In genomic region chr3:142447852-142448315, GRCh38 we compare ENCODE assay signal across 1 cellular context.
TF ChIP-seq lines count a peak whose summit lies in the region.

TSS of gene XRN1 (minus strand) at chr3:142448037. CDS start at chr3:142447944, 93 bp downstream.

TF ChIP-seq in GM12878, 131 proteins besides CTCF, POLR2A, EP300 and RAD21 (continued from another document and continues in another):
- TF ChIP-seq, protein P1, sequence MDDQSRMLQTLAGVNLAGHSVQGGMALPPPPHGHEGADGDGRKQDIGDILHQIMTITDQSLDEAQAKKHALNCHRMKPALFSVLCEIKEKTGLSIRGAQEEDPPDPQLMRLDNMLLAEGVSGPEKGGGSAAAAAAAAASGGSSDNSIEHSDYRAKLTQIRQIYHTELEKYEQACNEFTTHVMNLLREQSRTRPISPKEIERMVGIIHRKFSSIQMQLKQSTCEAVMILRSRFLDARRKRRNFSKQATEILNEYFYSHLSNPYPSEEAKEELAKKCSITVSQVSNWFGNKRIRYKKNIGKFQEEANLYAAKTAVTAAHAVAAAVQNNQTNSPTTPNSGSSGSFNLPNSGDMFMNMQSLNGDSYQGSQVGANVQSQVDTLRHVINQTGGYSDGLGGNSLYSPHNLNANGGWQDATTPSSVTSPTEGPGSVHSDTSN (IDR thresholded peaks at IDR 0.05; ENCODE audit: insufficient replicate concordance, low read depth, low read length), result peak; percentile 8
- TF ChIP-seq RAD51 (IDR thresholded peaks at IDR 0.05) (no peak), E2F4 (IDR thresholded peaks at IDR 0.05; ENCODE audit: low read depth, low read length) (no peak), DPF2 (IDR thresholded peaks at IDR 0.05) (peak; percentile 34; the same call in 1 of the 2 replicates), CBX3 (IDR thresholded peaks at IDR 0.05; ENCODE audit: borderline replicate concordance, low read depth) (no peak), TCF12 (IDR thresholded peaks at IDR 0.05; ENCODE audit: low read depth, low read length) (0 out of 2 replicates have a peak, but pooled peaks have one; percentile 42), MYC (IDR thresholded peaks at IDR 0.05; ENCODE audit: insufficient read depth, insufficient read length, insufficient replicate concordance, low read length, severe bottlenecking) (no peak), E2F8 (IDR thresholded peaks at IDR 0.05; ENCODE audit: low read depth, partially characterized antibody) (no peak), CHD4 (IDR thresholded peaks at IDR 0.05) (no peak), USF1 (IDR thresholded peaks at IDR 0.05; ENCODE audit: borderline replicate concordance, extremely low read length, insufficient read depth, low read depth, low read length) (no peak), CEBPZ (IDR thresholded peaks at IDR 0.05; ENCODE audit: low read depth, low read length) (no peak), POLR2AphosphoS5 (IDR thresholded peaks at IDR 0.05; ENCODE audit: low read length) (peak; percentile 90), MEF2A (IDR thresholded peaks at IDR 0.05; ENCODE audit: insufficient read depth, low read depth, low read length) (peak; percentile 16; the same call in 1 of the 2 replicates), JUNB (IDR thresholded peaks at IDR 0.05) (no peak), RELA (IDR thresholded peaks at IDR 0.05; ENCODE audit: borderline replicate concordance, partially characterized antibody) (peak; percentile 90), ASH2L (IDR thresholded peaks at IDR 0.05; ENCODE audit: borderline replicate concordance, low read depth) (peak; percentile 98; the same call in 1 of the 2 replicates), NKRF (conservative IDR thresholded peaks at IDR 0.05) (peak; percentile 73), PKNOX1 (IDR thresholded peaks at IDR 0.05) (peak; percentile 13; the same call in 1 of the 2 replicates), BACH1 (IDR thresholded peaks at IDR 0.05; ENCODE audit: borderline replicate concordance) (peak; percentile 36; the same call in 1 of the 2 replicates), ZNF207 (IDR thresholded peaks at IDR 0.05; ENCODE audit: borderline replicate concordance) (no peak), NRF1 (conservative IDR thresholded peaks at IDR 0.05; ENCODE audit: low read depth, low read length) (no peak), ZNF217 (IDR thresholded peaks at IDR 0.05) (no peak), MYB (IDR thresholded peaks at IDR 0.05; ENCODE audit: borderline replicate concordance, low read depth, low read length) (no peak), JUND (IDR thresholded peaks at IDR 0.05; ENCODE audit: low read depth, low read length) (no peak), BHLHE40 (IDR thresholded peaks at IDR 0.05; ENCODE audit: borderline replicate concordance in 1 of 2, low read depth in 2 of 2, low read length in 1 of 2) (peak; percentile 40 to 50; a peak in 1 of 4 replicates), SUPT20H (IDR thresholded peaks at IDR 0.05; ENCODE audit: borderline replicate concordance, control insufficient read depth, low read depth, low read length) (no peak)
- TF ChIP-seq, protein P2, sequence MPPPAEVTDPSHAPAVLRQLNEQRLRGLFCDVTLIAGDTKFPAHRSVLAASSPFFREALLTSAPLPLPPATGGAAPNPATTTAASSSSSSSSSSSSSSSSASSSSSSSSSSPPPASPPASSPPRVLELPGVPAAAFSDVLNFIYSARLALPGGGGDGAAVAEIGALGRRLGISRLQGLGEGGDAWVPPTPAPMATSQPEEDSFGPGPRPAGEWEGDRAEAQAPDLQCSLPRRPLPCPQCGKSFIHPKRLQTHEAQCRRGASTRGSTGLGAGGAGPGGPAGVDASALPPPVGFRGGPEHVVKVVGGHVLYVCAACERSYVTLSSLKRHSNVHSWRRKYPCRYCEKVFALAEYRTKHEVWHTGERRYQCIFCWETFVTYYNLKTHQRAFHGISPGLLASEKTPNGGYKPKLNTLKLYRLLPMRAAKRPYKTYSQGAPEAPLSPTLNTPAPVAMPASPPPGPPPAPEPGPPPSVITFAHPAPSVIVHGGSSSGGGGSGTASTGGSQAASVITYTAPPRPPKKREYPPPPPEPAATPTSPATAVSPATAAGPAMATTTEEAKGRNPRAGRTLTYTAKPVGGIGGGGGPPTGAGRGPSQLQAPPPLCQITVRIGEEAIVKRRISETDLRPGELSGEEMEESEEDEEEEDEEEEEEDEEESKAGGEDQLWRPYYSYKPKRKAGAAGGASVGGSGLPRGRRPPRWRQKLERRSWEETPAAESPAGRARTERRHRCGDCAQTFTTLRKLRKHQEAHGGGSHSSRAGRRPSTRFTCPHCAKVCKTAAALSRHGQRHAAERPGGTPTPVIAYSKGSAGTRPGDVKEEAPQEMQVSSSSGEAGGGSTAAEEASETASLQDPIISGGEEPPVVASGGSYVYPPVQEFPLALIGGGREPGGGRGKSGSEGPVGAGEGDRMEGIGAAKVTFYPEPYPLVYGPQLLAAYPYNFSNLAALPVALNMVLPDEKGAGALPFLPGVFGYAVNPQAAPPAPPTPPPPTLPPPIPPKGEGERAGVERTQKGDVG (CRISPR knock-in tag; IDR thresholded peaks at IDR 0.05), result no peak
- TF ChIP-seq, protein P3, sequence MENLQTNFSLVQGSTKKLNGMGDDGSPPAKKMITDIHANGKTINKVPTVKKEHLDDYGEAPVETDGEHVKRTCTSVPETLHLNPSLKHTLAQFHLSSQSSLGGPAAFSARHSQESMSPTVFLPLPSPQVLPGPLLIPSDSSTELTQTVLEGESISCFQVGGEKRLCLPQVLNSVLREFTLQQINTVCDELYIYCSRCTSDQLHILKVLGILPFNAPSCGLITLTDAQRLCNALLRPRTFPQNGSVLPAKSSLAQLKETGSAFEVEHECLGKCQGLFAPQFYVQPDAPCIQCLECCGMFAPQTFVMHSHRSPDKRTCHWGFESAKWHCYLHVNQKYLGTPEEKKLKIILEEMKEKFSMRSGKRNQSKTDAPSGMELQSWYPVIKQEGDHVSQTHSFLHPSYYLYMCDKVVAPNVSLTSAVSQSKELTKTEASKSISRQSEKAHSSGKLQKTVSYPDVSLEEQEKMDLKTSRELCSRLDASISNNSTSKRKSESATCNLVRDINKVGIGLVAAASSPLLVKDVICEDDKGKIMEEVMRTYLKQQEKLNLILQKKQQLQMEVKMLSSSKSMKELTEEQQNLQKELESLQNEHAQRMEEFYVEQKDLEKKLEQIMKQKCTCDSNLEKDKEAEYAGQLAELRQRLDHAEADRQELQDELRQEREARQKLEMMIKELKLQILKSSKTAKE (IDR thresholded peaks at IDR 0.05; ENCODE audit: low read depth, poor library complexity, severe bottlenecking), result peak; percentile 36
- TF ChIP-seq, protein P4, sequence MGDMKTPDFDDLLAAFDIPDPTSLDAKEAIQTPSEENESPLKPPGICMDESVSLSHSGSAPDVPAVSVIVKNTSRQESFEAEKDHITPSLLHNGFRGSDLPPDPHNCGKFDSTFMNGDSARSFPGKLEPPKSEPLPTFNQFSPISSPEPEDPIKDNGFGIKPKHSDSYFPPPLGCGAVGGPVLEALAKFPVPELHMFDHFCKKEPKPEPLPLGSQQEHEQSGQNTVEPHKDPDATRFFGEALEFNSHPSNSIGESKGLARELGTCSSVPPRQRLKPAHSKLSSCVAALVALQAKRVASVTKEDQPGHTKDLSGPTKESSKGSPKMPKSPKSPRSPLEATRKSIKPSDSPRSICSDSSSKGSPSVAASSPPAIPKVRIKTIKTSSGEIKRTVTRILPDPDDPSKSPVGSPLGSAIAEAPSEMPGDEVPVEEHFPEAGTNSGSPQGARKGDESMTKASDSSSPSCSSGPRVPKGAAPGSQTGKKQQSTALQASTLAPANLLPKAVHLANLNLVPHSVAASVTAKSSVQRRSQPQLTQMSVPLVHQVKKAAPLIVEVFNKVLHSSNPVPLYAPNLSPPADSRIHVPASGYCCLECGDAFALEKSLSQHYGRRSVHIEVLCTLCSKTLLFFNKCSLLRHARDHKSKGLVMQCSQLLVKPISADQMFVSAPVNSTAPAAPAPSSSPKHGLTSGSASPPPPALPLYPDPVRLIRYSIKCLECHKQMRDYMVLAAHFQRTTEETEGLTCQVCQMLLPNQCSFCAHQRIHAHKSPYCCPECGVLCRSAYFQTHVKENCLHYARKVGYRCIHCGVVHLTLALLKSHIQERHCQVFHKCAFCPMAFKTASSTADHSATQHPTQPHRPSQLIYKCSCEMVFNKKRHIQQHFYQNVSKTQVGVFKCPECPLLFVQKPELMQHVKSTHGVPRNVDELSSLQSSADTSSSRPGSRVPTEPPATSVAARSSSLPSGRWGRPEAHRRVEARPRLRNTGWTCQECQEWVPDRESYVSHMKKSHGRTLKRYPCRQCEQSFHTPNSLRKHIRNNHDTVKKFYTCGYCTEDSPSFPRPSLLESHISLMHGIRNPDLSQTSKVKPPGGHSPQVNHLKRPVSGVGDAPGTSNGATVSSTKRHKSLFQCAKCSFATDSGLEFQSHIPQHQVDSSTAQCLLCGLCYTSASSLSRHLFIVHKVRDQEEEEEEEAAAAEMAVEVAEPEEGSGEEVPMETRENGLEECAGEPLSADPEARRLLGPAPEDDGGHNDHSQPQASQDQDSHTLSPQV (IDR thresholded peaks at IDR 0.05), result no peak
